ENCODE assay signal across 37 cellular contexts in genomic region chr1:5005171-5005570, GRCh38.
"Had no signal": no experiment of that assay in that cellular context is flagged by ENCODE, and none has a peak within 500 bp of the region (broad histone marks: within the 10 kb centered on the region; RNA-seq: fewer than 3 reads in every experiment).

No MANE protein-coding gene starts in this region.

- ATAC-seq: activated naive CD4-positive, alpha-beta T cell treated with anti-CD3 and anti-CD28 coated beads, Interleukin-2, amount 50 U/mL, for 72 hours; activated naive CD8-positive, alpha-beta T cell treated with anti-CD3 and anti-CD28 coated beads, Interleukin-2, amount 50 U/mL, for 24 hours; activated T-cell treated with anti-CD3 and anti-CD28 coated beads, Interleukin-2, amount 50 U/mL, for 4 hours; activated T-cell treated with anti-CD3 and anti-CD28 coated beads, Interleukin-2, amount 50 U/mL, for 72 hours; activated T-helper 17 cell treated with anti-CD3 and anti-CD28 coated beads, Interleukin-2, amount 50 U/mL, for 72 hours; body of pancreas had no signal

- H3K4me1 ChIP-seq: adrenal gland, ascending aorta, body of pancreas, breast epithelium had no signal

- H3K36me3 Mint-ChIP-seq: activated naive CD8-positive, alpha-beta T cell; activated naive CD8-positive, alpha-beta T cell treated with anti-CD3 and anti-CD28 coated beads for 36 hours; activated naive CD8-positive, alpha-beta T cell treated with anti-CD3 and anti-CD28 coated beads, Interleukin-2, amount 10 ng/mL, durations not matched to agents 7 days and 5 days; brain had no signal

- H3K9me3 Mint-ChIP-seq: activated T-helper 2 cell treated with anti-CD3 and anti-CD28 coated beads, Interferon-gamma antibody, Interleukin-2, Interleukin-4, amounts not matched to agents 10 μg/mL and 5 μg/mL and 100 μg/mL, durations not matched to agents 14 hours and 24 hours and 36 hours had no signal

- H3K9me3 ChIP-seq: adrenal gland, ascending aorta, body of pancreas had no signal

- H3K36me3 ChIP-seq: adrenal gland, ascending aorta, brain microvascular endothelial cell, breast epithelium, cardiac muscle cell had no signal

- H3K27ac Mint-ChIP-seq: activated naive CD4-positive, alpha-beta T cell treated with anti-CD3 and anti-CD28 coated beads for 36 hours; activated naive CD4-positive, alpha-beta T cell treated with anti-CD3 and anti-CD28 coated beads, Interleukin-2, amount 50 U/mL, for 72 hours; activated naive CD8-positive, alpha-beta T cell; activated naive CD8-positive, alpha-beta T cell treated with anti-CD3 and anti-CD28 coated beads for 36 hours; activated naive CD8-positive, alpha-beta T cell treated with anti-CD3 and anti-CD28 coated beads, Interleukin-2, amount 10 ng/mL, durations not matched to agents 7 days and 5 days; activated naive CD8-positive, alpha-beta T cell treated with anti-CD3 and anti-CD28 coated beads, Interleukin-2, amount 50 U/mL, for 24 hours; activated T-cell treated with anti-CD3 and anti-CD28 coated beads, Interleukin-2, amount 50 U/mL, for 24 hours; activated T-cell treated with anti-CD3 and anti-CD28 coated beads, Interleukin-2, amount 50 U/mL, for 72 hours; activated T-helper 1 cell treated with anti-CD3 and anti-CD28 coated beads, Interleukin-12 subunit alpha, Interleukin-12 subunit beta, Interleukin-2, Interleukin-4 antibody, amounts not matched to agents 30 ng/mL and 10 ng/mL and 1 ng/mL, durations not matched to agents 14 hours and 24 hours and 36 hours; activated T-helper 17 cell treated with anti-CD3 and anti-CD28 coated beads, Interleukin-2, amount 50 U/mL, for 72 hours; activated T-helper 2 cell treated with anti-CD3 and anti-CD28 coated beads, Interferon-gamma antibody, Interleukin-2, Interleukin-4, amounts not matched to agents 10 μg/mL and 5 μg/mL and 100 μg/mL, durations not matched to agents 14 hours and 24 hours and 36 hours; brain had no signal

- DNase-seq: activated effector memory CD4-positive, alpha-beta T cell treated with anti-CD3 and anti-CD28 coated beads, Interleukin-2, amount 50 U/mL, for 16 hours; activated effector memory CD4-positive, alpha-beta T cell treated with Interleukin-2 at 50 U/mL for 16 hours; activated gamma-delta T cell; activated gamma-delta T cell treated with Interleukin-2 at 50 U/mL for 16 hours; activated naive CD4-positive, alpha-beta T cell; activated naive CD4-positive, alpha-beta T cell treated with anti-CD3 and anti-CD28 coated beads for 36 hours; activated naive CD4-positive, alpha-beta T cell treated with anti-CD3 and anti-CD28 coated beads, Interleukin-2, amount 50 U/mL, for 16 hours; activated naive CD4-positive, alpha-beta T cell treated with Interleukin-2 at 50 U/mL for 16 hours; activated naive CD8-positive, alpha-beta T cell treated with anti-CD3 and anti-CD28 coated beads for 36 hours; activated naive CD8-positive, alpha-beta T cell treated with anti-CD3 and anti-CD28 coated beads, Interleukin-2, amount 10 ng/mL, durations not matched to agents 7 days and 5 days; activated naive CD8-positive, alpha-beta T cell treated with anti-CD3 and anti-CD28 coated beads, Interleukin-2, amount 50 U/mL, for 24 hours; activated T-cell treated with anti-CD3 and anti-CD28 coated beads for 4 hours; activated T-cell treated with anti-CD3 and anti-CD28 coated beads, Interleukin-2, amount 50 U/mL, for 1 hour; activated T-cell treated with anti-CD3 and anti-CD28 coated beads, Interleukin-2, amount 50 U/mL, for 24 hours; activated T-cell treated with anti-CD3 and anti-CD28 coated beads, Interleukin-2, amount 50 U/mL, for 4 hours; activated T-cell treated with anti-CD3 and anti-CD28 coated beads, Interleukin-2, amount 50 U/mL, for 48 hours; activated T-cell treated with anti-CD3 and anti-CD28 coated beads, Interleukin-2, amount 50 U/mL, for 72 hours; adrenal gland; amniotic stem cell; amygdala; anterior cingulate cortex; aorta; body of pancreas; brain microvascular endothelial cell; caudate nucleus; central memory CD4-positive, alpha-beta T cell; cerebellar nuclear complex had no signal

- H3K27me3 ChIP-seq: adrenal gland, ascending aorta, body of pancreas, brain microvascular endothelial cell, cardiac muscle cell had no signal

- H3K4me1 Mint-ChIP-seq: activated naive CD8-positive, alpha-beta T cell treated with anti-CD3 and anti-CD28 coated beads for 36 hours; activated naive CD8-positive, alpha-beta T cell treated with anti-CD3 and anti-CD28 coated beads, Interleukin-2, amount 10 ng/mL, durations not matched to agents 7 days and 5 days; activated naive CD8-positive, alpha-beta T cell treated with anti-CD3 and anti-CD28 coated beads, Interleukin-2, amount 50 U/mL, for 24 hours; activated T-helper 17 cell treated with anti-CD3 and anti-CD28 coated beads, Interleukin-2, amount 50 U/mL, for 72 hours; brain; central memory CD8-positive, alpha-beta T cell had no signal

- H3K27me3 Mint-ChIP-seq: activated naive CD8-positive, alpha-beta T cell treated with anti-CD3 and anti-CD28 coated beads for 36 hours; activated naive CD8-positive, alpha-beta T cell treated with anti-CD3 and anti-CD28 coated beads, Interleukin-2, amount 10 ng/mL, durations not matched to agents 7 days and 5 days; activated naive CD8-positive, alpha-beta T cell treated with anti-CD3 and anti-CD28 coated beads, Interleukin-2, amount 50 U/mL, for 24 hours had no signal

- H3K4me3 ChIP-seq: adrenal gland, ascending aorta, body of pancreas, breast epithelium, cardiac muscle cell had no signal

- H3K27ac ChIP-seq: adrenal gland, ascending aorta, body of pancreas, brain microvascular endothelial cell, breast epithelium, cardiac muscle cell had no signal

- H3K4me3 Mint-ChIP-seq: activated naive CD4-positive, alpha-beta T cell treated with anti-CD3 and anti-CD28 coated beads for 36 hours; activated naive CD8-positive, alpha-beta T cell; activated naive CD8-positive, alpha-beta T cell treated with anti-CD3 and anti-CD28 coated beads for 36 hours; activated naive CD8-positive, alpha-beta T cell treated with anti-CD3 and anti-CD28 coated beads, Interleukin-2, amount 10 ng/mL, durations not matched to agents 7 days and 5 days; activated naive CD8-positive, alpha-beta T cell treated with anti-CD3 and anti-CD28 coated beads, Interleukin-2, amount 50 U/mL, for 24 hours; activated T-cell treated with anti-CD3 and anti-CD28 coated beads, Interleukin-2, amount 50 U/mL, for 24 hours; activated T-cell treated with anti-CD3 and anti-CD28 coated beads, Interleukin-2, amount 50 U/mL, for 4 hours; activated T-cell treated with anti-CD3 and anti-CD28 coated beads, Interleukin-2, amount 50 U/mL, for 72 hours; activated T-helper 1 cell treated with anti-CD3 and anti-CD28 coated beads, Interleukin-12 subunit alpha, Interleukin-12 subunit beta, Interleukin-2, Interleukin-4 antibody, amounts not matched to agents 30 ng/mL and 10 ng/mL and 1 ng/mL, durations not matched to agents 14 hours and 24 hours and 36 hours; activated T-helper 17 cell treated with anti-CD3 and anti-CD28 coated beads, Interleukin-2, amount 50 U/mL, for 72 hours; brain; central memory CD8-positive, alpha-beta T cell had no signal
